In genomic region chr5:24691073-24691472, GRCh38 we compare ENCODE assay signal across 10 cellular contexts. TPM values are rescaled to one million over a fixed set of nuclear protein-coding genes. Genes with fewer than 3 reads are reported as not detected.
"Had no signal": no experiment of that assay in that cellular context is flagged by ENCODE, and none has a peak within 500 bp of the region (broad histone marks: within the 10 kb centered on the region; RNA-seq: fewer than 3 reads in every experiment).

No MANE protein-coding gene starts in this region.

- H3K4me2 ChIP-seq: GM23338, KMS-11 had no signal

- FAIRE-seq: HTR-8/SVneo had no signal

- H3K36me3 ChIP-seq: HAP-1 had no signal

- H3K27ac ChIP-seq: KMS-11 had no signal

- ATAC-seq: GM23338, HCT116 had no signal

- H2AFZ ChIP-seq: GM23338 had no signal

- DNase-seq: H7, HFFc6, Karpas-422, KBM-7 had no signal

- H3K9me3 ChIP-seq: HAP-1 had no signal

- H3K4me3 ChIP-seq: GM23338, HAP-1 had no signal

- H3K4me1 ChIP-seq: HAP-1 had no signal

- H3K9ac ChIP-seq: KMS-11 had no signal

RNA-seq across cellular contexts. Expression of gene CDH10, which starts 46.3 kb away (rescaled TPM):
- total RNA-seq: GM23338, HT-29 had no signal
- polyA plus RNA-seq: GM23338 had no signal
